1 cellular context compared by ENCODE assay signal in genomic region chr4:37665347-37666009, GRCh38.
TF ChIP-seq lines count a peak whose summit lies in the region.

No MANE protein-coding gene starts in this region.

TF ChIP-seq in IMR-90, 13 proteins besides CTCF, POLR2A, EP300 and RAD21 (continued from another document):
- TF ChIP-seq USF2 (IDR thresholded peaks at IDR 0.05; ENCODE audit: low read depth, low read length) (no peak), RCOR1 (IDR thresholded peaks at IDR 0.05; ENCODE audit: insufficient replicate concordance, low read length) (no peak), NFE2L2 (IDR thresholded peaks at IDR 0.05; ENCODE audit: low read depth, low read length) (no peak)
